ENCODE assay signal across 26 cellular contexts in the genomic region with DNA sequence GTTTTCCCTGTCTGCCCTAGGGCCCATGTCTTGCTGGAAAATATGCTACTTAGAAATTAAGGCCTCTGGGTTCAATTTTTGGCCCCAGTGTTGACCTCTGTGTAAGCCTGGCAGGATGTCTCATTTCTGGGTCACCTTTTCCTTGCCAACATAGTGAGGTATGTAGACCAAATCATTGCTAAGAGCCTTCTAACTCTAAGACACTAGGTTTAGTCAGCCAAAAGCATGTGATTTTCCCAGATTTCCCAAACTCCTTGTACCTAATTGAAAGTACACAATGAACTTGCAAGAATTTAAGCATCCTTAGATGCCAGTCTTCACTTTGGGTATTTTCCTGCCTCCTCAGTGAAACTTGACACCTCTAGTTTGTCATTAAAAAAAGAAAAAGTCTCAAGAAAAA.
DNase-seq lines count a peak whose midpoint lies in the region; ATAC-seq and TF ChIP-seq lines count a peak whose summit lies in the region.
"Had no signal": no experiment of that assay in that cellular context is flagged by ENCODE, and none has a peak within 500 bp of the region (broad histone marks: within the 10 kb centered on the region; RNA-seq: fewer than 3 reads in every experiment).

No MANE protein-coding gene starts in this region.

- in situ Hi-C loops in mammary epithelial cell (cut with MboI; ENCODE audit: low sequenced_read_pairs in 2 of 2), result no loop called here

- CTCF ChIA-PET in SK-N-SH (lab: Yijun Ruan, JAX) (interaction anchor here (1.6 kb wide), 1 partner anchor 10 kb away, joined by 5 read pairs; no protein-coding TSS in a partner anchor), mammary epithelial cell (lab: Charles Lee; ENCODE audit: low non-redundant PET) (no interaction called here)

- DNase-seq in SK-N-SH (no peak), mammary epithelial cell (peak; percentile 24), left kidney (ENCODE audit: low read depth, low spot score) (peak; percentile 38), NCI-H748 (lab: John Stamatoyannopoulos, UW; ENCODE audit: unreplicated experiment) (no peak), retina (no peak), activated gamma-delta T cell (lab: John Stamatoyannopoulos, UW) (no peak), NCI-H1417 treated with DMSO at 0.1 percent for 48 hours (lab: John Stamatoyannopoulos, UW) (no peak)
- DNase-seq: 8988T; activated CD4-positive, alpha-beta T cell treated with anti-CD3 and anti-CD28 coated beads for 36 hours; activated CD8-positive, alpha-beta memory T cell treated with anti-CD3 and anti-CD28 coated beads for 24 hours; activated naive CD4-positive, alpha-beta T cell treated with anti-CD3 and anti-CD28 coated beads for 36 hours; activated T-cell treated with anti-CD3 and anti-CD28 coated beads, Interleukin-2, amount 50 U/mL, for 4 hours; BE2C; central memory CD4-positive, alpha-beta T cell; COR-L47; IMR-90; NCI-H1436 treated with DMSO at 0.1 percent for 48 hours; NCI-H2171 treated with DMSO at 0.1 percent for 48 hours; NCI-H748 treated with DMSO at 0.1 percent for 48 hours; OCI-M1; SHP77; stimulated activated CD4-positive, alpha-beta T cell treated with anti-CD3 and anti-CD28 coated beads, Interleukin-2, amount 100 ng/mL, for 48 hours; stimulated activated naive B cell treated with anti-CD40 and anti-IgM and Interleukin-4, amounts not matched to agents 10 μg/mL and 1 μg/mL and 100 μg/mL, for 72 hours; T-cell had no signal

- H2AFZ ChIP-seq in SK-N-SH (ENCODE audit: low read depth) (no peak overlapping the region), mammary epithelial cell (ENCODE audit: low read depth, low read length) (no peak overlapping the region)

- POLR2A ChIA-PET in SK-N-SH (lab: Yijun Ruan, JAX), result no interaction called here

- H3K9me3 ChIP-seq in SK-N-SH (no peaks in the 10 kb centered on the region), mammary epithelial cell (replicated peaks; ENCODE audit: insufficient read depth, low read length) (no peaks in the 10 kb centered on the region)
- H3K9me3 ChIP-seq: BE2C had no signal

- BruUV-seq in mammary epithelial cell (replicated peaks; lab: Mats Ljungman, UMichigan), result no TSS peak

- H3K4me1 ChIP-seq in SK-N-SH (ENCODE audit: control insufficient read depth in 1 of 2, insufficient read depth in 2 of 2, low read depth in 1 of 2, low read length in 1 of 2) (peaks cover 0 to 10% of the 10 kb centered on the region in 2 experiments; a peak in 1 of 4 replicates), mammary epithelial cell (ENCODE audit: insufficient read depth, low read length) (no peaks in the 10 kb centered on the region)
- H3K4me1 ChIP-seq: BE2C had no signal

- H3K36me3 ChIP-seq in SK-N-SH (replicated peaks in 1 of 2; ENCODE audit: control insufficient read depth in 1 of 2, insufficient read depth in 2 of 2, low read length in 1 of 2), result peaks cover under 1 to 26% of the 10 kb centered on the region in 2 experiments
- H3K36me3 ChIP-seq in mammary epithelial cell (ENCODE audit: insufficient read depth, low read length), result no peaks in the 10 kb centered on the region
- H3K36me3 ChIP-seq: BE2C had no signal

- H3K79me2 ChIP-seq in SK-N-SH (ENCODE audit: insufficient read depth), result peaks cover 51% of the 10 kb centered on the region; the same call in 1 of the 2 replicates
- no peaks in the 10 kb centered on the region for H3K79me2 ChIP-seq in mammary epithelial cell (ENCODE audit: insufficient read depth, low read length)

- no peak for TF ChIP-seq RAD21 in SK-N-SH (IDR thresholded peaks at IDR 0.05; ENCODE audit: low read length)

- H3K9me2 ChIP-seq in SK-N-SH, result no peaks in the 10 kb centered on the region

- H3K27ac ChIP-seq in SK-N-SH (ENCODE audit: low read depth in 2 of 2, low read length in 1 of 2) (peak overlapping the region in 1 of 2 experiments; percentile 52; a peak in 2 of 4 replicates), mammary epithelial cell (ENCODE audit: insufficient read depth, low read depth, low read length) (no peak overlapping the region)

- TF ChIP-seq EP300 in SK-N-SH (IDR thresholded peaks at IDR 0.05; ENCODE audit: borderline replicate concordance in 1 of 2, low read depth in 1 of 2, low read length in 1 of 2), result no peak

- intact Hi-C loops in mammary epithelial cell (cut with micrococcal nuclease), result no loop called here

- H3K4me2 ChIP-seq in SK-N-SH (no peak overlapping the region), mammary epithelial cell (ENCODE audit: insufficient read depth, low read depth, low read length) (no peak overlapping the region)

- H3K4me3 ChIP-seq in SK-N-SH (ENCODE audit: low read depth in 2 of 2, low read length in 1 of 2) (no peak overlapping the region), mammary epithelial cell (replicated peaks in 1 of 3; ENCODE audit: insufficient read depth in 1 of 3, low read depth in 2 of 3, low read length in 3 of 3) (no peak overlapping the region)
- H3K4me3 ChIP-seq: lung had no signal

- no peak overlapping the region for H3K9ac ChIP-seq in SK-N-SH
- H3K9ac ChIP-seq in mammary epithelial cell (ENCODE audit: insufficient read depth, low read length), result no peak overlapping the region

- TF ChIP-seq CTCF in SK-N-SH (IDR thresholded peaks at IDR 0.05), result no peak
- no peak for TF ChIP-seq CTCF in mammary epithelial cell (conservative IDR thresholded peaks at IDR 0.05 in 1 of 2, IDR thresholded peaks at IDR 0.05 in 1 of 2; ENCODE audit: extremely low read depth in 1 of 2, insufficient read depth in 1 of 2, low read depth in 1 of 2, low read length in 2 of 2)

- dilution Hi-C loops in mammary epithelial cell (cut with HindIII; ENCODE audit: low sequenced_read_pairs), result no loop called here

- H4K20me1 ChIP-seq in SK-N-SH (ENCODE audit: insufficient read depth) (no peaks in the 10 kb centered on the region), mammary epithelial cell (ENCODE audit: insufficient read depth, low read length) (no peaks in the 10 kb centered on the region)

- no peaks in the 10 kb centered on the region for H3K27me3 ChIP-seq in SK-N-SH (ENCODE audit: insufficient read depth)
- H3K27me3 ChIP-seq in mammary epithelial cell (ENCODE audit: insufficient read depth, low read length), result no peaks in the 10 kb centered on the region
- H3K27me3 ChIP-seq: BE2C had no signal

- peaks cover 6% of the 10 kb centered on the region for H3F3A ChIP-seq in SK-N-SH (replicated peaks; ENCODE audit: insufficient read depth)

- peak; percentile 46; the same call in 1 of the 3 replicates for ATAC-seq in SK-N-SH treated with all-trans-retinoic acid at 6 μM for 48 hours
- ATAC-seq: activated CD4-positive, alpha-beta T cell treated with anti-CD3 and anti-CD28 coated beads for 36 hours; activated T-cell treated with anti-CD3 and anti-CD28 coated beads, Interleukin-2, amount 50 U/mL, for 4 hours; stimulated activated naive B cell treated with anti-CD40 and anti-IgM and Interleukin-4, amounts not matched to agents 10 μg/mL and 1 μg/mL and 100 μg/mL, for 72 hours; T-cell had no signal

TF ChIP-seq in SK-N-SH treated with all-trans-retinoic acid at 6 μM for 48 hours, 23 proteins besides CTCF, POLR2A, EP300 and RAD21 (continues in another document):
- TF ChIP-seq, protein P1, sequence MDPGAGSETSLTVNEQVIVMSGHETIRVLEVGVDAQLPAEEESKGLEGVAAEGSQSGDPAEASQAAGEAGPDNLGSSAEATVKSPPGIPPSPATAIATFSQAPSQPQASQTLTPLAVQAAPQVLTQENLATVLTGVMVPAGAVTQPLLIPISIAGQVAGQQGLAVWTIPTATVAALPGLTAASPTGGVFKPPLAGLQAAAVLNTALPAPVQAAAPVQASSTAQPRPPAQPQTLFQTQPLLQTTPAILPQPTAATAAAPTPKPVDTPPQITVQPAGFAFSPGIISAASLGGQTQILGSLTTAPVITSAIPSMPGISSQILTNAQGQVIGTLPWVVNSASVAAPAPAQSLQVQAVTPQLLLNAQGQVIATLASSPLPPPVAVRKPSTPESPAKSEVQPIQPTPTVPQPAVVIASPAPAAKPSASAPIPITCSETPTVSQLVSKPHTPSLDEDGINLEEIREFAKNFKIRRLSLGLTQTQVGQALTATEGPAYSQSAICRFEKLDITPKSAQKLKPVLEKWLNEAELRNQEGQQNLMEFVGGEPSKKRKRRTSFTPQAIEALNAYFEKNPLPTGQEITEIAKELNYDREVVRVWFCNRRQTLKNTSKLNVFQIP (CRISPR knock-in tag; IDR thresholded peaks at IDR 0.05; ENCODE audit: borderline replicate concordance, low read depth), result no peak
- TF ChIP-seq BACH2 (CRISPR knock-in tag; IDR thresholded peaks at IDR 0.05; ENCODE audit: borderline replicate concordance) (no peak), PPARA (CRISPR knock-in tag; IDR thresholded peaks at IDR 0.05; ENCODE audit: borderline replicate concordance) (no peak), CSDC2 (CRISPR knock-in tag; IDR thresholded peaks at IDR 0.05) (no peak)

TF ChIP-seq in SK-N-SH, 30 proteins besides CTCF, POLR2A, EP300 and RAD21 (continues in another document):
- TF ChIP-seq PBX3 (IDR thresholded peaks at IDR 0.05) (no peak), CHD2 (IDR thresholded peaks at IDR 0.05; ENCODE audit: low read length, partially characterized antibody) (no peak)
- TF ChIP-seq, protein P2, sequence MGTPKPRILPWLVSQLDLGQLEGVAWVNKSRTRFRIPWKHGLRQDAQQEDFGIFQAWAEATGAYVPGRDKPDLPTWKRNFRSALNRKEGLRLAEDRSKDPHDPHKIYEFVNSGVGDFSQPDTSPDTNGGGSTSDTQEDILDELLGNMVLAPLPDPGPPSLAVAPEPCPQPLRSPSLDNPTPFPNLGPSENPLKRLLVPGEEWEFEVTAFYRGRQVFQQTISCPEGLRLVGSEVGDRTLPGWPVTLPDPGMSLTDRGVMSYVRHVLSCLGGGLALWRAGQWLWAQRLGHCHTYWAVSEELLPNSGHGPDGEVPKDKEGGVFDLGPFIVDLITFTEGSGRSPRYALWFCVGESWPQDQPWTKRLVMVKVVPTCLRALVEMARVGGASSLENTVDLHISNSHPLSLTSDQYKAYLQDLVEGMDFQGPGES (IDR thresholded peaks at IDR 0.05; ENCODE audit: low read depth, low read length), result no peak

Comparison
In these comparisons a context has a peak if more than half of its experiments do, and no peak if none do; other contexts are left out.
1. DNase-seq: peak in mammary epithelial cell (single experiment) and left kidney (single experiment); none in SK-N-SH (single experiment), NCI-H748 (single experiment), retina (single experiment), activated gamma-delta T cell (single experiment) and NCI-H1417 treated with DMSO at 0.1 percent for 48 hours (single experiment).